In genomic region chr1:244834596-244835275, GRCh38 we compare ENCODE assay signal across 8 cellular contexts. TPM values are rescaled to one million over a fixed set of nuclear protein-coding genes. Genes with fewer than 3 reads are reported as not detected.
DNase-seq lines count a peak whose midpoint lies in the region; ATAC-seq and TF ChIP-seq lines count a peak whose summit lies in the region.

No MANE protein-coding gene starts in this region.

- H3K4me3 ChIP-seq in AG09309 (ENCODE audit: control insufficient read depth, low read depth, low read length) (peak overlapping the region; percentile 48), liver (ENCODE audit: low read depth in 1 of 3, low read length in 3 of 3) (peak overlapping the region; percentile 67 to 97 (median 84))

- H3K36me3 ChIP-seq in liver (ENCODE audit: control insufficient read depth in 4 of 4, insufficient read depth in 3 of 4, low read depth in 1 of 4, low read length in 3 of 4): peaks cover 0 to 2% (median 0%) of the 10 kb centered on the region in 4 donors

- DNase-seq in AG09309 (ENCODE audit: low read depth) (peak; percentile 72), NCI-H2227 treated with DMSO at 0.1 percent for 48 hours (lab: John Stamatoyannopoulos, UW) (peak; percentile 96), cerebellum (ENCODE audit: low spot score) (peak; percentile 81)
- peak; percentile 82 for DNase-seq in activated CD4-positive, CD25-positive, alpha-beta regulatory T cell treated with anti-CD3 and anti-CD28 coated beads, Interleukin-2, amount 50 U/mL, for 16 hours (ENCODE audit: low read depth, low spot score)
- DNase-seq in stimulated activated CD4-positive, alpha-beta T cell treated with anti-CD3 and anti-CD28 coated beads, TNF-alpha, amount 100 ng/mL, for 1 hour (ENCODE audit: low read depth in 3 of 3, low spot score in 1 of 3): peak in 2 of 3 donors; percentile 67 to 72

- H3K4me1 ChIP-seq in liver (ENCODE audit: control insufficient read depth in 4 of 4, insufficient read depth in 4 of 4, low read length in 3 of 4): peaks cover 0 to 14% (median 8%) of the 10 kb centered on the region in 4 donors

- H3K27me3 ChIP-seq in liver (ENCODE audit: control insufficient read depth in 4 of 4, insufficient read depth in 4 of 4, low read length in 3 of 4): no peaks in the 10 kb centered on the region

- ATAC-seq in GM18873 (IDR thresholded peaks at IDR 0.05; ENCODE audit: low FRiP score, unreplicated experiment): peak; percentile 67
- peak; percentile 60 for ATAC-seq in HG03108 (IDR thresholded peaks at IDR 0.05; ENCODE audit: unreplicated experiment)

- TF ChIP-seq CTCF in AG09309 (IDR thresholded peaks at IDR 0.05; ENCODE audit: control insufficient read depth, insufficient read depth, low read depth, low read length, missing control alignments) (no peak), liver (IDR thresholded peaks at IDR 0.05; ENCODE audit: low read depth, low read length, missing input control) (no peak)

- peak overlapping the region; percentile 86 to 96 for H3K9ac ChIP-seq in liver (ENCODE audit: low read depth in 1 of 2, low read length in 2 of 2)

- WGBS in liver: under 1% methylated on average over 49 of the region's 49 CpGs

- H3K9me3 ChIP-seq in liver (ENCODE audit: control insufficient read depth in 4 of 4, low read length in 3 of 4): no peaks in the 10 kb centered on the region

- TF ChIP-seq RAD21 in liver (IDR thresholded peaks at IDR 0.05): no peak

- peak overlapping the region; percentile 97 to 99 for H3K27ac ChIP-seq in liver (ENCODE audit: low read depth in 1 of 2, low read length in 2 of 2)

TF ChIP-seq in liver, 16 proteins besides CTCF, POLR2A, EP300 and RAD21:
- no peak for TF ChIP-seq ZBTB33 (IDR thresholded peaks at IDR 0.05)
- no peak for TF ChIP-seq RXRA (IDR thresholded peaks at IDR 0.05)
- TF ChIP-seq GABPA (IDR thresholded peaks at IDR 0.05 in 1 of 2, conservative IDR thresholded peaks at IDR 0.05 in 1 of 2): peak in 1 of 2 donors; percentile 11
- peak; percentile 66 for TF ChIP-seq TAF1 (conservative IDR thresholded peaks at IDR 0.05)
- TF ChIP-seq EGR1 (IDR thresholded peaks at IDR 0.05; ENCODE audit: low read depth in 2 of 2): no peak
- no peak for TF ChIP-seq JUND (IDR thresholded peaks at IDR 0.05)
- no peak for TF ChIP-seq NR2F2 (IDR thresholded peaks at IDR 0.05)
- peak; percentile 39 for TF ChIP-seq SP1 (IDR thresholded peaks at IDR 0.05)
- peak; percentile 98 for TF ChIP-seq YY1 (IDR thresholded peaks at IDR 0.05)
- peak; percentile 71 for TF ChIP-seq MAX (IDR thresholded peaks at IDR 0.05)
- no peak for TF ChIP-seq FOXA2 (IDR thresholded peaks at IDR 0.05)
- no peak for TF ChIP-seq HNF4G (IDR thresholded peaks at IDR 0.05)
- peak; percentile 12 for TF ChIP-seq ATF3 (IDR thresholded peaks at IDR 0.05)
- TF ChIP-seq REST (IDR thresholded peaks at IDR 0.05): peak; percentile 23
- no peak for TF ChIP-seq HNF4A (conservative IDR thresholded peaks at IDR 0.05)
- no peak for TF ChIP-seq FOXA1 (IDR thresholded peaks at IDR 0.05)
TF ChIP-seq in liver: peak in this region for 7.

RNA-seq across cellular contexts. Expression of gene COX20, which starts 0.7 kb away (rescaled TPM):
- total RNA-seq in cerebellum (65.5 TPM), liver (10 to 100 TPM; 16.7 to 17.1 TPM)
- 10 to 100 TPM; 20.9 to 45.7 TPM for polyA plus RNA-seq in liver

RNA-seq across cellular contexts. Expression of gene HNRNPU, which starts 29.6 kb away (rescaled TPM):
- 402 TPM for total RNA-seq in cerebellum
- total RNA-seq in liver: 100 to 1,000 TPM; 209 to 233 TPM
- 10 to 100 TPM; 45.3 to 62.5 TPM for polyA plus RNA-seq in liver

Comparison
In these comparisons a context has a peak if more than half of its experiments do, and no peak if none do; other contexts are left out.
1. Peak in every context shown above with its lines: DNase-seq, ATAC-seq, H3K4me3 ChIP-seq and H3K27ac ChIP-seq.